In genomic region chr11:35540526-35540925, GRCh38 we compare ENCODE assay signal across 19 cellular contexts. TPM values are rescaled to one million over a fixed set of nuclear protein-coding genes. Genes with fewer than 3 reads are reported as not detected.
A peak's percentile ranks its signal among the peaks of the same experiment; 100 is the strongest.
DNase-seq lines count a peak whose midpoint lies in the region; FAIRE-seq and TF ChIP-seq lines count a peak whose summit lies in the region.
"Had no signal": no experiment of that assay in that cellular context is flagged by ENCODE, and none has a peak within 500 bp of the region (broad histone marks: within the 10 kb centered on the region; RNA-seq: fewer than 3 reads in every experiment).

No MANE protein-coding gene starts in this region.

- TF ChIP-seq EP300 in stomach (IDR thresholded peaks at IDR 0.05), result no peak

- no peaks in the 10 kb centered on the region for H3K9me3 ChIP-seq in stomach
- no peaks in the 10 kb centered on the region for H3K9me3 ChIP-seq in tibial artery
- H3K9me3 ChIP-seq: right lobe of liver had no signal

- no peaks in the 10 kb centered on the region for H3K27me3 ChIP-seq in stomach
- no peaks in the 10 kb centered on the region for H3K27me3 ChIP-seq in tibial artery
- H3K27me3 ChIP-seq: right lobe of liver had no signal

- H3K36me3 ChIP-seq in stomach (no peaks in the 10 kb centered on the region), tibial artery (no peaks in the 10 kb centered on the region)
- H3K36me3 ChIP-seq: right lobe of liver had no signal

- H3K27ac ChIP-seq in stomach (peak overlapping the region in 3 of 5 donors; percentile 32 to 56 (median 40)), tibial artery (no peak overlapping the region)
- H3K27ac ChIP-seq: right lobe of liver had no signal

- H3K4me3 ChIP-seq in fibroblast of pulmonary artery (replicated peaks; ENCODE audit: low read depth, low read length) (no peak overlapping the region), stomach (no peak overlapping the region), tibial artery (no peak overlapping the region)
- H3K4me3 ChIP-seq: right lobe of liver had no signal

- intact Hi-C loops in stomach (cut with DNase I; ENCODE audit: low total_unique reads) (no loop called here), tibial artery (cut with DNase I; ENCODE audit: low total_unique reads) (no loop called here)

- H3K4me1 ChIP-seq in stomach (peaks cover 0 to 21% (median 2%) of the 10 kb centered on the region in 4 donors), tibial artery (peaks cover 0 to 22% (median 6%) of the 10 kb centered on the region in 4 donors)
- H3K4me1 ChIP-seq: right lobe of liver had no signal

- TF ChIP-seq CTCF in fibroblast of pulmonary artery (IDR thresholded peaks at IDR 0.05; ENCODE audit: low read length, missing control alignments) (no peak), stomach (IDR thresholded peaks at IDR 0.05) (no peak), tibial artery (IDR thresholded peaks at IDR 0.05) (no peak)

- no peak for FAIRE-seq in GM12892 (lab: Jason Lieb, UNC)

- DNase-seq in H4 (ENCODE audit: low spot score) (peak; percentile 79), RPMI7951 (ENCODE audit: low read depth) (peak; percentile 77), fibroblast of pulmonary artery (ENCODE audit: low read depth) (peak; percentile 45), stomach (no peak), amniotic stem cell (lab: John Stamatoyannopoulos, UW) (no peak), tibial artery (no peak), GM12892 (ENCODE audit: insufficient read length) (no peak)
- DNase-seq: activated CD4-positive, alpha-beta T cell treated with anti-CD3 and anti-CD28 coated beads, Interleukin-2, amount 50 U/mL, for 48 hours; activated naive CD4-positive, alpha-beta T cell treated with anti-CD3 and anti-CD28 coated beads, Interleukin-2, amount 10 ng/mL, durations not matched to agents 7 days and 5 days; dermis blood vessel endothelial cell; DMS 273 treated with DMSO at 0.1 percent for 48 hours; H9; hypothalamus; KG1; NCI-H1417; occipital lobe; right lobe of liver; RPMI8226; stimulated activated CD4-positive, alpha-beta T cell treated with anti-CD3 and anti-CD28 coated beads, Interleukin-2, amount 100 ng/mL, for 24 hours had no signal

- TF ChIP-seq POLR2A in stomach (IDR thresholded peaks at IDR 0.05), result no peak
- TF ChIP-seq POLR2A in GM12892 (IDR thresholded peaks at IDR 0.05; ENCODE audit: low read depth, low read length), result no peak

- 67 to 97% (median 88%) methylated on average over 3 of the region's 3 CpGs for WGBS in stomach, 5 donors

RNA-seq across cellular contexts. Expression of gene PAMR1, which starts 15.1 kb away (rescaled TPM):
- total RNA-seq in H4 (2014; rRNA removed; shearing (Covaris generic)), result 0.06 and 0.35 TPM in 2 replicates
- total RNA-seq in RPMI7951 (2014; rRNA removed; shearing (Covaris generic)), result under 0.01 and 0.24 TPM in 2 replicates
- total RNA-seq in stomach, result 10 to 100 TPM in 1 of 5 donors, 1 to 10 TPM in 1, under 1 TPM in 2, not detected in 1; under 0.01 to 26.8 (median 2.0) TPM
- 1 to 10 TPM in 1 of 3 donors, under 1 TPM in 2; 0.40 to 4.9 (median 0.56) TPM for polyA plus RNA-seq in stomach
- polyA plus RNA-seq in GM12892 (2012; ENCODE audit: missing spikeins), result not detected

Comparison
In these comparisons a context has a peak if more than half of its experiments do, and no peak if none do; other contexts are left out.
1. DNase-seq: peak in H4 (single experiment), RPMI7951 (single experiment) and fibroblast of pulmonary artery (single experiment); none in stomach (single experiment), amniotic stem cell (single experiment), tibial artery (0 of 2) and GM12892 (single experiment).
2. H3K27ac ChIP-seq: peak in stomach (3 of 5); none in tibial artery (0 of 2).